1 cellular context compared by ENCODE assay signal in the genomic region with DNA sequence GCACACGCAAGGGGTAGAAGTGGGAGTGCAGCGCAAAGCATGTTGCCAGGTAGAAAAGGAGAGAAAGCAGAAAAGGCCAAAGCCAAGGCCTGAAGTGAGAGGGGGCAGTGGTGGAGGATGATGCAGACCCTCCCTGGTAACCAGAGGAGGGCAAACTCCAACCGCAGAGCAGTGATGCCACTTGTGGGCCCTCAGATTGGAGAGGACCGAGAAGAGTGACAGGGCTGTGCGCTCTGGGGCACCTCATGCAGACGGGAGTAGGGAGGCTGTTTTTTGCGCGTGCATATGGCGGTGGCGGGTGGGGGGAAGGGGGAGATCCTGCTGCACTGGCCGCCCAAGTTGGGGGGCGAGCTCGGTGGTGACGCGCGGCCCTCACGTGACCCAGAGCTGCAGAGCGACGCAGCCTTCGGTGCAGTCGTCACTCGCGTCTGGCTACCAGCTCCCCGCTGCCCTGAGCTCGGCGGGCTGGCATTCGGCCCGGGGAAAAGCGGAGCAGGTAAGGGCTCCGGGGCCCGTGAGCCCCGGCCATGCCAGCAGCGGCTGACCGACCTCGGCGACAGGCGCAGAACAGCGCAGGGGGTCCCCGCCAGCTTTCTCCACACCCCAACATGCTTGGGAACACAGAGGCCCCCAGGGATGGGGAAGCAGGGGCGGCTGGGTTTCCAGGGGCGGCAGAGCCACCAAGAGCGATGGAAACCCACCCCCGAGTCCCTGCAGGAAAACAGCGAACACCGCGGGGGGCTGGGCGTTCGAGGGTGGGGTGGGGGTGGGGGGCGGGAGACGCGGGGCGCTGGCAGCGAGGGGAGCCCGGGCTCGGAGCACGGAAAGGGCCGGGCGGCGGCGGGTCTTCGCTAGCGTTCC.
A peak's percentile ranks its signal among the peaks of the same experiment; 100 is the strongest.
TF ChIP-seq lines count a peak whose summit lies in the region.

A gene (plus strand): TSS at position 421 of the 861 bp plus-strand sequence. CDS start 984 bp downstream, outside the sequence.

TF ChIP-seq in IMR-90, 13 proteins besides CTCF, POLR2A, EP300 and RAD21 (continued from another document):
- TF ChIP-seq MAZ (IDR thresholded peaks at IDR 0.05; ENCODE audit: borderline replicate concordance, low read depth, low read length) (no peak; the same call in 1 of the 2 replicates), RCOR1 (IDR thresholded peaks at IDR 0.05; ENCODE audit: insufficient replicate concordance, low read length) (no peak), BHLHE40 (IDR thresholded peaks at IDR 0.05; ENCODE audit: low read depth, low read length) (peak; percentile 80)
- TF ChIP-seq, protein P1, sequence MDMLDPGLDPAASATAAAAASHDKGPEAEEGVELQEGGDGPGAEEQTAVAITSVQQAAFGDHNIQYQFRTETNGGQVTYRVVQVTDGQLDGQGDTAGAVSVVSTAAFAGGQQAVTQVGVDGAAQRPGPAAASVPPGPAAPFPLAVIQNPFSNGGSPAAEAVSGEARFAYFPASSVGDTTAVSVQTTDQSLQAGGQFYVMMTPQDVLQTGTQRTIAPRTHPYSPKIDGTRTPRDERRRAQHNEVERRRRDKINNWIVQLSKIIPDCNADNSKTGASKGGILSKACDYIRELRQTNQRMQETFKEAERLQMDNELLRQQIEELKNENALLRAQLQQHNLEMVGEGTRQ (IDR thresholded peaks at IDR 0.05; ENCODE audit: low read depth, low read length) = peak; percentile 92
TF ChIP-seq in IMR-90: peak in this region for 2.
